19 cellular contexts compared by ENCODE assay signal in the genomic region with DNA sequence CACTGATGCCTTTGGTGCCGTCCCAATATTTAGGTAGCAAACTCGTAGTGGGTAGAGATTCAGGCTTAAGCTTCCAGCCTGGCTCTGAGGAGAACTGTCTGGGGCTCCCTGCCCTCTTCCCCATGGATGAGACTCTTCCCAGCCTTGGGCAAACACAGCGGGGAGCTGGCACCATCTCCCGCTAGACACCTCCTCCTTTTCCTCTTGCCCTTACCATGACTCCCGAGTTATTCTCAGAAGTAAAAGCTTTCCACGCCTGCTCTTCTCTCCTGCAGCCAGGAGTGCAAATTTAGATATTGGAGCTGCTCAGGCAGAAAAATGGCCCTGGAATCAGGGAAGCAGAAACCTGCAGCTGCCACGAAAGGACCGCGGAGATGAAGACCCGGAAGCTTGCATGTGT.
"Had no signal": no experiment of that assay in that cellular context is flagged by ENCODE, and none has a peak within 500 bp of the region (broad histone marks: within the 10 kb centered on the region; RNA-seq: fewer than 3 reads in every experiment).

No MANE protein-coding gene starts in this region.

- H3K36me3 ChIP-seq: left lung, uterus had no signal

- H3K9me3 ChIP-seq: left lung, uterus had no signal

- DNase-seq: activated CD4-positive, alpha-beta T cell treated with anti-CD3 and anti-CD28 coated beads for 1 hour; activated CD4-positive, alpha-beta T cell treated with anti-CD3 and anti-CD28 coated beads, Interleukin-2, amount 50 U/mL, for 1 hour; activated CD8-positive, alpha-beta T cell treated with anti-CD3 and anti-CD28 coated beads, Interleukin-2, amount 10 ng/mL, durations not matched to agents 7 days and 5 days; activated T-cell treated with anti-CD3 and anti-CD28 coated beads, Interleukin-2, amount 50 U/mL, for 1 hour; aorta; dermis blood vessel endothelial cell; effector CD8-positive, alpha-beta T cell; foreskin keratinocyte; immature natural killer cell; left lung; midbrain; natural killer cell; stimulated activated CD4-positive, alpha-beta T cell treated with anti-CD3 and anti-CD28 coated beads, Interleukin-2, amount 100 ng/mL, for 48 hours; stimulated activated CD8-positive, alpha-beta memory T cell treated with anti-CD3 and anti-CD28 coated beads, Interleukin-4, amount 100 ng/mL, for 48 hours; stimulated activated naive B cell treated with anti-CD40 and anti-IgM and Interleukin-4, amounts not matched to agents 10 μg/mL and 1 μg/mL and 100 μg/mL, for 72 hours; trophoblast cell; uterus had no signal

- H3K4me3 ChIP-seq: left lung, uterus had no signal

- H3K27me3 ChIP-seq: foreskin keratinocyte had no signal

- ATAC-seq: activated CD8-positive, alpha-beta T cell treated with anti-CD3 and anti-CD28 coated beads, Interleukin-2, amount 10 ng/mL, durations not matched to agents 7 days and 5 days; activated naive CD4-positive, alpha-beta T cell treated with anti-CD3 and anti-CD28 coated beads, Interleukin-2, amount 50 U/mL, for 72 hours; activated T-helper 17 cell treated with anti-CD3 and anti-CD28 coated beads, Interleukin-2, amount 50 U/mL, for 72 hours; foreskin keratinocyte; left lung; natural killer cell; stimulated activated naive B cell treated with anti-CD40 and anti-IgM and Interleukin-4, amounts not matched to agents 10 μg/mL and 1 μg/mL and 100 μg/mL, for 72 hours had no signal
